ENCODE assay signal across 31 cellular contexts in the genomic region with DNA sequence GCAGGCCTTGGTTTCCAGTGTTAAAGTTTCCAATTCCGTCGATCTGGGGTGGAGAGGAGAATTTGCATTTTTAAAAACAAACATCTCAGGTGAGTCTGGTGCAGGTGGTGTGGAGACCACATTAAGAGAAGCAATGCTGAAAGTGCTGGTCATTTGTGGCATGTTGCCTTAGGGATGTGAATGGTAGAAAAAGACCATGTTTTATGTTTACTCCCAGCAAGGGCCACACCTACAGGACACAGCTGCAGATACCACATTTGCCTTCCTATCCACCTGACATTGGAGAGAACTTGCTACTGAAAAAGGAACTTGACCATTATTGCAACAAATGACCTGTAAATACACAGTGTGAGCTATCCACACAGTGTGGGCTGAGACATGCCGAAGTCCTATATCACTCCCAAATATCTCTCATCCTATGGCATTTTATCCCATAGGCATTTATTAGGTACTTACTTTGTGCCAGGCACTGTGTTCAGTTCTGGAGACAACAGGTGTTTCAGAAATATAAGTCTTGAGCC.
DNase-seq lines count a peak whose midpoint lies in the region; ATAC-seq and TF ChIP-seq lines count a peak whose summit lies in the region.
"Had no signal": no experiment of that assay in that cellular context is flagged by ENCODE, and none has a peak within 500 bp of the region (broad histone marks: within the 10 kb centered on the region; RNA-seq: fewer than 3 reads in every experiment).

No MANE protein-coding gene starts in this region.

- no peak overlapping the region for H3K4me3 ChIP-seq in left ventricle myocardium inferior
- H3K4me3 ChIP-seq: coronary artery, GM23338, K562, lower lobe of right lung, prostate gland, sigmoid colon, tibial nerve had no signal

- H3K36me3 Mint-ChIP-seq in activated T-helper 17 cell treated with anti-CD3 and anti-CD28 coated beads, Interleukin-2, amount 50 U/mL, for 72 hours (ENCODE audit: low read depth) = no peaks in the 10 kb centered on the region
- no peaks in the 10 kb centered on the region for H3K36me3 Mint-ChIP-seq in naive B cell
- H3K36me3 Mint-ChIP-seq: activated naive CD8-positive, alpha-beta T cell treated with anti-CD3 and anti-CD28 coated beads, Interleukin-2, amount 10 ng/mL, durations not matched to agents 7 days and 5 days; natural killer cell treated with Interleukin-12 subunit alpha and Interleukin-12 subunit beta and Interleukin-15 and Interleukin-18, amount 100 ng/mL, for 72 hours had no signal

- no peaks in the 10 kb centered on the region for H3K27me3 Mint-ChIP-seq in activated T-helper 17 cell treated with anti-CD3 and anti-CD28 coated beads, Interleukin-2, amount 50 U/mL, for 72 hours
- peaks cover 0 to 5% (median 0%) of the 10 kb centered on the region in 3 donors for H3K27me3 Mint-ChIP-seq in naive B cell
- H3K27me3 Mint-ChIP-seq: activated naive CD8-positive, alpha-beta T cell treated with anti-CD3 and anti-CD28 coated beads, Interleukin-2, amount 10 ng/mL, durations not matched to agents 7 days and 5 days; activated T-cell treated with anti-CD3 and anti-CD28 coated beads, Interleukin-2, amount 50 U/mL, for 24 hours; natural killer cell treated with Interleukin-12 subunit alpha and Interleukin-12 subunit beta and Interleukin-15 and Interleukin-18, amount 100 ng/mL, for 72 hours had no signal

- H3K27ac Mint-ChIP-seq in activated T-helper 17 cell treated with anti-CD3 and anti-CD28 coated beads, Interleukin-2, amount 50 U/mL, for 72 hours = peak overlapping the region; percentile 74
- peak overlapping the region in 2 of 6 donors; percentile 36 to 53 for H3K27ac Mint-ChIP-seq in naive B cell
- H3K27ac Mint-ChIP-seq: activated naive CD8-positive, alpha-beta T cell treated with anti-CD3 and anti-CD28 coated beads, Interleukin-2, amount 10 ng/mL, durations not matched to agents 7 days and 5 days; activated T-cell treated with anti-CD3 and anti-CD28 coated beads, Interleukin-2, amount 50 U/mL, for 24 hours; endodermal cell; GM23338; natural killer cell treated with Interleukin-12 subunit alpha and Interleukin-12 subunit beta and Interleukin-15 and Interleukin-18, amount 100 ng/mL, for 72 hours had no signal

- no peak for TF ChIP-seq CTCF in left ventricle myocardium inferior (IDR thresholded peaks at IDR 0.05; ENCODE audit: borderline replicate concordance)

- peaks cover 51% of the 10 kb centered on the region for H3K4me1 Mint-ChIP-seq in activated T-helper 17 cell treated with anti-CD3 and anti-CD28 coated beads, Interleukin-2, amount 50 U/mL, for 72 hours
- peaks cover 2 to 19% (median 13%) of the 10 kb centered on the region in 3 donors for H3K4me1 Mint-ChIP-seq in naive B cell

- H3K27me3 ChIP-seq in left ventricle myocardium inferior (ENCODE audit: low read depth) = no peaks in the 10 kb centered on the region
- H3K27me3 ChIP-seq: sigmoid colon, tibial nerve had no signal

- peak overlapping the region; percentile 83 for H3K27ac ChIP-seq in left ventricle myocardium inferior (replicated peaks)
- H3K27ac ChIP-seq: lower lobe of right lung, prostate gland, RWPE1, sigmoid colon, tibial nerve had no signal

- H3K4me3 Mint-ChIP-seq in activated T-helper 17 cell treated with anti-CD3 and anti-CD28 coated beads, Interleukin-2, amount 50 U/mL, for 72 hours = peak overlapping the region; percentile 29
- H3K4me3 Mint-ChIP-seq in naive B cell = no peak overlapping the region
- H3K4me3 Mint-ChIP-seq: activated naive CD8-positive, alpha-beta T cell treated with anti-CD3 and anti-CD28 coated beads, Interleukin-2, amount 10 ng/mL, durations not matched to agents 7 days and 5 days; activated T-cell treated with anti-CD3 and anti-CD28 coated beads, Interleukin-2, amount 50 U/mL, for 24 hours; endodermal cell; GM23338; natural killer cell treated with Interleukin-12 subunit alpha and Interleukin-12 subunit beta and Interleukin-15 and Interleukin-18, amount 100 ng/mL, for 72 hours had no signal

- H3K4me1 ChIP-seq in left ventricle myocardium inferior = peaks cover 40% of the 10 kb centered on the region
- H3K4me1 ChIP-seq: sigmoid colon, tibial nerve had no signal

- intact Hi-C loops in left ventricle myocardium inferior (cut with micrococcal nuclease) (no loop called here), left ventricle myocardium superior (cut with micrococcal nuclease) (no loop called here)

- DNase-seq in left ventricle myocardium inferior (no peak), left ventricle myocardium superior (no peak), naive B cell (no peak), SIG-M5 (lab: John Stamatoyannopoulos, UW) (no peak)
- DNase-seq: activated CD4-positive, alpha-beta T cell treated with anti-CD3 and anti-CD28 coated beads for 48 hours; activated gamma-delta T cell treated with Interleukin-2 at 50 U/mL for 16 hours; activated naive CD8-positive, alpha-beta T cell treated with anti-CD3 and anti-CD28 coated beads, Interleukin-2, amount 10 ng/mL, durations not matched to agents 7 days and 5 days; activated T-cell treated with anti-CD3 and anti-CD28 coated beads, Interleukin-2, amount 50 U/mL, for 24 hours; aorta; DMS153; endodermal cell; lower lobe of right lung; NCI-H1092 treated with DMSO at 0.1 percent for 48 hours; NCI-H187; NCI-H510A; occipital lobe; sigmoid colon; stimulated activated CD4-positive, alpha-beta T cell treated with anti-CD3 and anti-CD28 coated beads, Interleukin-12 subunit alpha, Interleukin-12 subunit beta, amount 100 ng/mL, for 4 hours; stimulated activated CD4-positive, alpha-beta T cell treated with anti-CD3 and anti-CD28 coated beads, Interleukin-2, amount 100 ng/mL, for 48 hours had no signal

- H3K36me3 ChIP-seq in left ventricle myocardium inferior = no peaks in the 10 kb centered on the region
- H3K36me3 ChIP-seq: lower lobe of right lung, prostate gland, sigmoid colon, tibial nerve had no signal

- no peaks in the 10 kb centered on the region for H3K9me3 ChIP-seq in left ventricle myocardium inferior (replicated peaks)
- H3K9me3 ChIP-seq: lower lobe of right lung, prostate gland, tibial nerve had no signal

- H3K9me3 Mint-ChIP-seq in activated T-helper 17 cell treated with anti-CD3 and anti-CD28 coated beads, Interleukin-2, amount 50 U/mL, for 72 hours = peaks cover 8% of the 10 kb centered on the region
- H3K9me3 Mint-ChIP-seq in naive B cell = peaks cover 0 to 4% (median 0%) of the 10 kb centered on the region in 7 donors
- H3K9me3 Mint-ChIP-seq: natural killer cell treated with Interleukin-12 subunit alpha and Interleukin-12 subunit beta and Interleukin-15 and Interleukin-18, amount 100 ng/mL, for 72 hours had no signal

- ATAC-seq in left ventricle myocardium superior = no peak
- ATAC-seq in GM19328 (IDR thresholded peaks at IDR 0.05; ENCODE audit: unreplicated experiment) = peak; percentile 44
- no peak for ATAC-seq in activated T-helper 17 cell treated with anti-CD3 and anti-CD28 coated beads, Interleukin-2, amount 50 U/mL, for 72 hours (replicated peaks)
- peak; percentile 9 to 65 for ATAC-seq in naive B cell (ENCODE audit: low read depth in 2 of 2)
- ATAC-seq in GM18858 (IDR thresholded peaks at IDR 0.05; ENCODE audit: unreplicated experiment) = no peak
- no peak for ATAC-seq in GM21737 (IDR thresholded peaks at IDR 0.05; ENCODE audit: unreplicated experiment)
- ATAC-seq: GM23338; K562; lower lobe of right lung; natural killer cell treated with Interleukin-12 subunit alpha and Interleukin-12 subunit beta and Interleukin-15 and Interleukin-18, amount 100 ng/mL, for 72 hours; SK-N-SH treated with all-trans-retinoic acid at 6 μM for 48 hours had no signal

Comparison
In these comparisons a context has a peak if more than half of its experiments do, and no peak if none do; other contexts are left out.
1. ATAC-seq: peak in GM19328 (single experiment) and naive B cell (2 of 2); none in left ventricle myocardium superior (single experiment), activated T-helper 17 cell treated with anti-CD3 and anti-CD28 coated beads, Interleukin-2, amount 50 U/mL, for 72 hours (single experiment), GM18858 (single experiment) and GM21737 (single experiment).